27 cellular contexts compared by ENCODE assay signal in the genomic region with DNA sequence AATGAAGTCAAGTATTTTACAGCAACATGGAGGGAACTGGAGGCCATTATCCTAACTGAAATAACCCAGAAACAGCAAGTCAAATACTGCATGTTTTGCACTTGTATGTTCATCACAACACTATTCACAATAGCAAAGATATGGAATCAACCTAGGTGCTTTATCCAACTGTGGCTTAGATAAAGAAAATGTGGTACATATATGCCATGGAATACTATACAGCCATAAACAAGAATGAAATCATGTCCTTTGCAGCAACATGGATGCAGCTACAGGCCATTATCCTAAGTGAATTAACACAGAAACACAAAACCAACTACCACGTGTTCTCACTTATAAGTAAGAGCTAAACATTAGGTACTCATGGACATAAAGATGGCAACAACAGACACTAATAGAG.
"Had no signal": no experiment of that assay in that cellular context is flagged by ENCODE, and none has a peak within 500 bp of the region (broad histone marks: within the 10 kb centered on the region; RNA-seq: fewer than 3 reads in every experiment).

No MANE protein-coding gene starts in this region.

- H3K27ac ChIP-seq: stomach, suprapubic skin, testis, thoracic aorta, thyroid gland, tibial artery, tibial nerve, transverse colon, upper lobe of left lung, upper lobe of right lung, uterus, vagina had no signal

- DNase-seq: stimulated activated CD4-positive, alpha-beta T cell treated with anti-CD3 and anti-CD28 coated beads, Interleukin-2, amount 100 ng/mL, for 48 hours; stimulated activated CD4-positive, alpha-beta T cell treated with anti-CD3 and anti-CD28 coated beads, Interleukin-4, amount 100 ng/mL, for 1 hour; stimulated activated CD4-positive, alpha-beta T cell treated with anti-CD3 and anti-CD28 coated beads, Interleukin-4, amount 100 ng/mL, for 24 hours; stimulated activated CD4-positive, alpha-beta T cell treated with anti-CD3 and anti-CD28 coated beads, Interleukin-4, amount 100 ng/mL, for 4 hours; stimulated activated CD8-positive, alpha-beta memory T cell treated with anti-CD3 and anti-CD28 coated beads, Interleukin-4, amount 100 ng/mL, for 48 hours; stimulated activated naive B cell treated with anti-CD40 and anti-IgM and Interleukin-4, amounts not matched to agents 10 μg/mL and 1 μg/mL and 100 μg/mL, for 72 hours; stimulated activated naive CD4-positive, alpha-beta T cell; stimulated activated naive CD4-positive, alpha-beta T cell treated with Interleukin-2 at 50 U/mL for 16 hours; stimulated activated naive CD8-positive, alpha-beta T cell treated with anti-CD3 and anti-CD28 coated beads, Interleukin-15, amount 100 ng/mL, for 72 hours; stimulated activated naive CD8-positive, alpha-beta T cell treated with anti-CD3 and anti-CD28 coated beads, Interleukin-15, Interleukin-2, amounts not matched to agents 100 U/mL and 50 U/mL, for 24 hours; stomach; substantia nigra; testis; thyroid gland; tibial artery; transverse colon; trophoblast cell; upper lobe of left lung; upper lobe of right lung; uterus had no signal

- FAIRE-seq: urothelium cell line had no signal

- ATAC-seq: stimulated activated effector memory CD8-positive, alpha-beta T cell treated with anti-CD3 and anti-CD28 coated beads, Interleukin-12 subunit alpha, Interleukin-12 subunit beta, amount 100 ng/mL, for 72 hours; stimulated activated memory B cell treated with anti-CD40 and anti-IgM and Interleukin-4, amounts not matched to agents 10 μg/mL and 1 μg/mL and 100 μg/mL, for 72 hours; stimulated activated naive B cell treated with anti-CD40 and anti-IgM and Interleukin-4, amounts not matched to agents 10 μg/mL and 1 μg/mL and 100 μg/mL, for 72 hours; stimulated activated naive CD8-positive, alpha-beta T cell treated with anti-CD3 and anti-CD28 coated beads, Interleukin-15, amount 100 ng/mL, for 72 hours; stimulated activated naive CD8-positive, alpha-beta T cell treated with anti-CD3 and anti-CD28 coated beads, Interleukin-15, Interleukin-2, amounts not matched to agents 100 U/mL and 50 U/mL, for 24 hours; upper lobe of right lung had no signal

- H3K4me1 ChIP-seq: stomach, suprapubic skin, testis, tibial artery, tibial nerve, transverse colon, upper lobe of left lung, upper lobe of right lung, uterus, vagina had no signal

- H3K27me3 ChIP-seq: stomach, testis, thyroid gland, tibial nerve, transverse colon, upper lobe of left lung, upper lobe of right lung, uterus, vagina had no signal

- H3K9me3 ChIP-seq: stomach, suprapubic skin, testis, thoracic aorta, thyroid gland, tibial artery, tibial nerve, transverse colon, upper lobe of left lung, upper lobe of right lung, uterus, vagina had no signal

- H3K36me3 ChIP-seq: stomach, suprapubic skin, thoracic aorta, thyroid gland, tibial artery, tibial nerve, transverse colon, upper lobe of left lung, upper lobe of right lung, uterus, vagina had no signal

- H3K4me3 ChIP-seq: stomach, suprapubic skin, testis, thoracic aorta, thyroid gland, tibial artery, tibial nerve, transverse colon, upper lobe of left lung, upper lobe of right lung, uterus, vagina had no signal
